8 cellular contexts compared by ENCODE assay signal in genomic region chr7:2757904-2758672, GRCh38.
DNase-seq lines count a peak whose midpoint lies in the region; ATAC-seq lines count a peak whose summit lies in the region.

No MANE protein-coding gene starts in this region.

- peak overlapping the region; percentile 98 for H3K27ac ChIP-seq in SK-N-MC

- H3K9ac ChIP-seq in SK-N-MC (ENCODE audit: insufficient read length): peak overlapping the region; percentile 49

- peaks cover 17% of the 10 kb centered on the region for H3K36me3 ChIP-seq in SK-N-MC (ENCODE audit: insufficient read depth, low read length)

- peak; percentile 65 for ATAC-seq in GM21515 (IDR thresholded peaks at IDR 0.05; ENCODE audit: unreplicated experiment)

- peak overlapping the region; percentile 67 for H3K4me3 ChIP-seq in SK-N-MC

- H3K9me3 ChIP-seq in SK-N-MC (ENCODE audit: low read depth, low read length): no peaks in the 10 kb centered on the region

- DNase-seq in EH (ENCODE audit: low read depth) (peak; percentile 99), HT-29 (ENCODE audit: low spot score) (peak; percentile 90), SK-N-MC (ENCODE audit: low read depth, low spot score) (peak; percentile 88), amniotic epithelial cell (ENCODE audit: low read depth) (peak; percentile 99), iPS-NIHi7 (ENCODE audit: extremely low spot score) (peak; percentile 60), NCI-H526 (lab: John Stamatoyannopoulos, UW) (no peak)
- peak; percentile 85 for DNase-seq in stimulated activated CD4-positive, alpha-beta T cell treated with anti-CD3 and anti-CD28 coated beads, Interleukin-15, amount 100 ng/mL, for 24 hours

Comparison
In these comparisons a context has a peak if more than half of its experiments do, and no peak if none do; other contexts are left out.
1. DNase-seq: peak in EH (single experiment), HT-29 (single experiment), SK-N-MC (single experiment), amniotic epithelial cell (single experiment), iPS-NIHi7 (single experiment) and stimulated activated CD4-positive, alpha-beta T cell treated with anti-CD3 and anti-CD28 coated beads, Interleukin-15, amount 100 ng/mL, for 24 hours (single experiment); none in NCI-H526 (0 of 2).